8 cellular contexts compared by ENCODE assay signal in genomic region chr1:47232187-47232874, GRCh38. TPM values are rescaled to one million over a fixed set of nuclear protein-coding genes. Genes with fewer than 3 reads are reported as not detected.
DNase-seq lines count a peak whose midpoint lies in the region; ATAC-seq and TF ChIP-seq lines count a peak whose summit lies in the region.

TSS of gene TAL1 (minus strand) at chr1:47232225. CDS start at chr1:47225888, 6,337 bp downstream.

- DNase-seq in H7 (peak; percentile 79), hepatocyte (ENCODE audit: low spot score) (peak; percentile 37), retinal pigment epithelial cell (ENCODE audit: low read depth) (no peak), SK-N-DZ (ENCODE audit: low spot score) (no peak), SHP77 treated with DMSO at 0.1 percent for 48 hours (lab: John Stamatoyannopoulos, UW) (no peak)
- DNase-seq in activated T-cell treated with anti-CD3 and anti-CD28 coated beads, Interleukin-2, amount 50 U/mL, for 72 hours: peak in 1 of 2 donors; percentile 18
- no peak for DNase-seq in stimulated activated CD4-positive, alpha-beta T cell treated with anti-CD3 and anti-CD28 coated beads, Interleukin-2, amount 100 ng/mL, for 24 hours

- H3K27ac Mint-ChIP-seq in activated T-cell treated with anti-CD3 and anti-CD28 coated beads, Interleukin-2, amount 50 U/mL, for 72 hours: peak within 1 kb of the TSS; percentile 61

- H3K4me3 ChIP-seq in H7 (ENCODE audit: insufficient read depth, low read depth, low read length) (peak within 1 kb of the TSS; percentile 26), hepatocyte (peak within 1 kb of the TSS; percentile 48), retinal pigment epithelial cell (ENCODE audit: low read length) (peak within 1 kb of the TSS; percentile 10)

- H2AFZ ChIP-seq in hepatocyte: peak within 1 kb of the TSS; percentile 50

- H3K4me2 ChIP-seq in hepatocyte: peak within 1 kb of the TSS; percentile 81

- ATAC-seq in activated T-cell treated with anti-CD3 and anti-CD28 coated beads, Interleukin-2, amount 50 U/mL, for 72 hours (replicated peaks in 1 of 2): peak; percentile 41 to 43
- no peak for ATAC-seq in HG03135 (IDR thresholded peaks at IDR 0.05; ENCODE audit: unreplicated experiment)

- peaks cover 2 to 5% of the 10 kb centered on the region in 2 donors for H3K36me3 Mint-ChIP-seq in activated T-cell treated with anti-CD3 and anti-CD28 coated beads, Interleukin-2, amount 50 U/mL, for 72 hours (ENCODE audit: insufficient read depth in 2 of 2)

- H3K27me3 ChIP-seq in H7 (ENCODE audit: control insufficient read depth, insufficient read depth, low read length): peaks cover 93% of the 10 kb centered on the region
- peaks cover 90% of the 10 kb centered on the region for H3K27me3 ChIP-seq in hepatocyte

- H3K27ac ChIP-seq in hepatocyte: no peak within 1 kb of the TSS

- H3K4me3 Mint-ChIP-seq in activated T-cell treated with anti-CD3 and anti-CD28 coated beads, Interleukin-2, amount 50 U/mL, for 72 hours: peak within 1 kb of the TSS; percentile 82 to 87

- no peaks in the 10 kb centered on the region for H4K20me1 ChIP-seq in hepatocyte (ENCODE audit: insufficient read depth, poor library complexity, severe bottlenecking)

- H3K36me3 ChIP-seq in H7 (replicated peaks; ENCODE audit: control insufficient read depth, insufficient read depth, low read length): no peaks in the 10 kb centered on the region
- H3K36me3 ChIP-seq in hepatocyte (replicated peaks; ENCODE audit: insufficient read depth, low read depth): no peaks in the 10 kb centered on the region

- peaks cover 87% of the 10 kb centered on the region for H3K27me3 Mint-ChIP-seq in activated T-cell treated with anti-CD3 and anti-CD28 coated beads, Interleukin-2, amount 50 U/mL, for 72 hours (ENCODE audit: low read depth)

- TF ChIP-seq CTCF in hepatocyte (IDR thresholded peaks at IDR 0.05; ENCODE audit: poor library complexity) (no peak), retinal pigment epithelial cell (conservative IDR thresholded peaks at IDR 0.05; ENCODE audit: low read depth, low read length) (no peak)

- no peaks in the 10 kb centered on the region for H3K9me3 Mint-ChIP-seq in activated T-cell treated with anti-CD3 and anti-CD28 coated beads, Interleukin-2, amount 50 U/mL, for 72 hours

- H3K9me3 ChIP-seq in hepatocyte (ENCODE audit: low read depth): no peaks in the 10 kb centered on the region

- WGBS in hepatocyte (ENCODE audit: low lambda C conversion rate, missing lambda C conversion rate): 3% methylated on average over 26 of the region's 51 CpGs

- H3K4me1 ChIP-seq in hepatocyte (ENCODE audit: insufficient read depth): peaks cover 7% of the 10 kb centered on the region

- no peaks in the 10 kb centered on the region for H3K9me2 ChIP-seq in hepatocyte (replicated peaks; ENCODE audit: insufficient read depth)

- H3K79me2 ChIP-seq in hepatocyte: no peaks in the 10 kb centered on the region

- H3K4me1 Mint-ChIP-seq in activated T-cell treated with anti-CD3 and anti-CD28 coated beads, Interleukin-2, amount 50 U/mL, for 72 hours (ENCODE audit: low read depth): peaks cover 34% of the 10 kb centered on the region

RNA-seq across cellular contexts. Expression of gene TAL1, which starts in this region (rescaled TPM):
- total RNA-seq in H7 (2014; rRNA removed; shearing (Covaris generic)): 0.07 and 0.70 TPM in 2 replicates
- total RNA-seq in activated T-cell treated with anti-CD3 and anti-CD28 coated beads, Interleukin-2, amount 50 U/mL, for 72 hours: under 1 TPM; 0.17 to 0.30 TPM
- total RNA-seq in hepatocyte: 0.08 and 0.13 TPM in 2 replicates
- 0.68 TPM in 1 of 2 replicates, not detected in the other for polyA plus RNA-seq in hepatocyte
- polyA plus RNA-seq in SK-N-DZ (2014; cell fraction: cytosol; rRNA removed): 0.16 TPM in 1 of 2 replicates, not detected in the other
- polyA plus RNA-seq in SK-N-DZ (2014; cell fraction: nucleus; rRNA removed): 0.06 TPM in 1 of 2 replicates, not detected in the other

Comparison
In these comparisons a context has a peak if more than half of its experiments do, and no peak if none do; other contexts are left out.
1. Peak in DNase-seq and H3K4me3 ChIP-seq in H7; RNA of the gene not detected or under 1 TPM.
2. Peak in ATAC-seq in activated T-cell treated with anti-CD3 and anti-CD28 coated beads, Interleukin-2, amount 50 U/mL, for 72 hours; RNA of the gene not detected or under 1 TPM.
3. Peak in DNase-seq, H3K4me3 ChIP-seq and H3K4me2 ChIP-seq in hepatocyte; RNA of the gene not detected or under 1 TPM.